ENCODE assay signal across 19 cellular contexts in genomic region chr11:75921808-75922207, GRCh38.
"Had no signal": no experiment of that assay in that cellular context is flagged by ENCODE, and none has a peak within 500 bp of the region (broad histone marks: within the 10 kb centered on the region; RNA-seq: fewer than 3 reads in every experiment).

No MANE protein-coding gene starts in this region.

- H3K27me3 ChIP-seq: colonic mucosa, foreskin keratinocyte, heart left ventricle, transverse colon had no signal

- H3K27me3 Mint-ChIP-seq: naive thymus-derived CD4-positive, alpha-beta T cell; stimulated activated naive B cell treated with anti-CD40 and anti-IgM and Interleukin-4, amounts not matched to agents 10 μg/mL and 1 μg/mL and 100 μg/mL, for 72 hours; stimulated activated naive CD8-positive, alpha-beta T cell treated with anti-CD3 and anti-CD28 coated beads, Interleukin-15, amount 100 ng/mL, for 72 hours had no signal

- H3K9me3 ChIP-seq: colonic mucosa, heart left ventricle, thoracic aorta, transverse colon had no signal

- H3K36me3 ChIP-seq: colonic mucosa, heart left ventricle, thoracic aorta, transverse colon had no signal

- H3K27ac ChIP-seq: colonic mucosa, foreskin keratinocyte, heart left ventricle, thoracic aorta, transverse colon had no signal

- H3K27ac Mint-ChIP-seq: naive thymus-derived CD4-positive, alpha-beta T cell; nephron progenitor cell; stimulated activated naive B cell treated with anti-CD40 and anti-IgM and Interleukin-4, amounts not matched to agents 10 μg/mL and 1 μg/mL and 100 μg/mL, for 72 hours; stimulated activated naive CD8-positive, alpha-beta T cell treated with anti-CD3 and anti-CD28 coated beads, Interleukin-15, amount 100 ng/mL, for 72 hours had no signal

- H3K4me3 Mint-ChIP-seq: naive thymus-derived CD4-positive, alpha-beta T cell; nephron progenitor cell; stimulated activated naive B cell treated with anti-CD40 and anti-IgM and Interleukin-4, amounts not matched to agents 10 μg/mL and 1 μg/mL and 100 μg/mL, for 72 hours; stimulated activated naive CD8-positive, alpha-beta T cell treated with anti-CD3 and anti-CD28 coated beads, Interleukin-15, amount 100 ng/mL, for 72 hours had no signal

- H3K4me3 ChIP-seq: colonic mucosa, heart left ventricle, lung, thoracic aorta, transverse colon had no signal

- DNase-seq: colonic mucosa; dermis blood vessel endothelial cell; foreskin keratinocyte; heart left ventricle; hippocampal formation; left colon; left ventricle myocardium superior; mesendoderm; naive thymus-derived CD4-positive, alpha-beta T cell; nephron progenitor cell; posterior cingulate gyrus; stimulated activated CD4-positive, alpha-beta T cell treated with anti-CD3 and anti-CD28 coated beads, Interleukin-2, amount 100 ng/mL, for 24 hours; stimulated activated CD4-positive, alpha-beta T cell treated with anti-CD3 and anti-CD28 coated beads, Interleukin-4, amount 100 ng/mL, for 4 hours; stimulated activated naive B cell treated with anti-CD40 and anti-IgM and Interleukin-4, amounts not matched to agents 10 μg/mL and 1 μg/mL and 100 μg/mL, for 72 hours; stimulated activated naive CD8-positive, alpha-beta T cell treated with anti-CD3 and anti-CD28 coated beads, Interleukin-15, amount 100 ng/mL, for 72 hours; substantia nigra; transverse colon had no signal

- H3K9me3 Mint-ChIP-seq: naive thymus-derived CD4-positive, alpha-beta T cell; nephron progenitor cell; stimulated activated naive CD8-positive, alpha-beta T cell treated with anti-CD3 and anti-CD28 coated beads, Interleukin-15, amount 100 ng/mL, for 72 hours had no signal

- H3K4me1 Mint-ChIP-seq: nephron progenitor cell had no signal
